10 cellular contexts compared by ENCODE assay signal in the genomic region with DNA sequence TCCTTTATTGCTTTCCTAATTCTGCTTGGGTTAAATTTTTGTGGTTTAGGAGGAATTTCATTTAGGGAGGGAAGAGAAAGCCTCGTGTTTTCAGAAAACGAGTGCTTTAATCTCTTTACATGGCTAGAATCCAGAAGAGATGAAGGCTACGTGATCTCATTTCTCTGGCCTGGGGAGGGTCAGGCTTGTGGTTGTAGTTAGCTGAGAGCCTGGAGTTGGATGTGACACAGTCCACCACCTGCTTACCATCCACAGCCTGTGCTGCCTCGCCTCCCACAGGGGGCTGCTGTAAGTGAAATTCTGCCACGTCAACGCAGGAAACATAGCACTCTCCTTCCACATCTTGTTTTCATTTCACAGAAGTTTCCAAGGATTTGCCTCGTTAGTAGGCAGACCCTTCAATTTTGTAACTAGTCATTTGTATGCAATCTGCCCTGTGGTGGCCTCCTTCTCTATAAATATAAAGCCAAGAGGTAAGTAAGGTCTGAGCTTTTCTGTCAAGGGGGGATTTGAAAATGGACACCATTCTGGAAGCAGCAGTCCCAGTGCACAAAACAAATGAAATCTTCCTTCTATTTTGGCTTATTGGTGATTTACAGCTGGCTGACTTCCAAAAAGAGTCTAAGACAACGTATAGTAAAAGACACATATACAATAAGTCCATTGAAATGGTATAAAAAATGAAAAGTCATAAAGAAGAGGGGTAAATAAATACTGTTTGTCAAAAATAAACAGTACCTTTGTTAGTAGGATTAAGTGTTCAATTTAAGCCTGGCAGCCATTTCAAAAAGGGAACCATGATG. TPM values are rescaled to one million over a fixed set of nuclear protein-coding genes. Genes with fewer than 3 reads are reported as not detected.
DNase-seq lines count a peak whose midpoint lies in the region; TF ChIP-seq lines count a peak whose summit lies in the region.
"Had no signal": no experiment of that assay in that cellular context is flagged by ENCODE, and none has a peak within 500 bp of the region (broad histone marks: within the 10 kb centered on the region; RNA-seq: fewer than 3 reads in every experiment).

No MANE protein-coding gene starts in this region.

- no peak overlapping the region for H3K4me2 ChIP-seq in neuronal stem cell (ENCODE audit: insufficient read depth, low read length, poor library complexity, severe bottlenecking)

- no peaks in the 10 kb centered on the region for H3K36me3 ChIP-seq in neuronal stem cell (replicated peaks in 1 of 2; ENCODE audit: control insufficient read depth in 2 of 2, insufficient read depth in 2 of 2, low read length in 2 of 2)

- H2BK15ac ChIP-seq in neuronal stem cell (ENCODE audit: low read length) = no peak overlapping the region

- no peak overlapping the region for H2BK5ac ChIP-seq in neuronal stem cell (ENCODE audit: low read length)

- no peak overlapping the region for H3K18ac ChIP-seq in neuronal stem cell (ENCODE audit: low read length)

- H3K27ac ChIP-seq in dorsolateral prefrontal cortex (peak overlapping the region in 57 of 59 donors; percentile 18 to 92 (median 81)), neuronal stem cell (replicated peaks; ENCODE audit: low read length) (no peak overlapping the region)

- peaks cover 0 to under 1% of the 10 kb centered on the region in 2 donors for H3K9me3 ChIP-seq in neuronal stem cell (replicated peaks in 1 of 2; ENCODE audit: control insufficient read depth in 2 of 2, insufficient read depth in 1 of 2, low read depth in 1 of 2, low read length in 2 of 2)

- no peaks in the 10 kb centered on the region for H3K79me1 ChIP-seq in neuronal stem cell (ENCODE audit: low read depth, low read length)

- peaks cover 4% of the 10 kb centered on the region for H3K36me3 Mint-ChIP-seq in nephron (ENCODE audit: low read depth)

- no CpG with 5 or more reads among the region's 8 CpGs for WGBS in neuronal stem cell (ENCODE audit: extremely low coverage in 2 of 2, insufficient read length in 2 of 2, insufficient replicate concordance in 1 of 2), 2 donors

- TF ChIP-seq CTCF in AG10803 (conservative IDR thresholded peaks at IDR 0.05; ENCODE audit: low read length) (peak; percentile 42), dorsolateral prefrontal cortex (IDR thresholded peaks at IDR 0.05 in 54 of 56, conservative IDR thresholded peaks at IDR 0.05 in 2 of 56; ENCODE audit: low read depth in 1 of 56, partially characterized antibody in 56 of 56) (peak in 9 of 56 donors; percentile 4 to 28 (median 13)), nephron (IDR thresholded peaks at IDR 0.05; ENCODE audit: unreplicated experiment in 3 of 3) (no peak)

- H3K23ac ChIP-seq in neuronal stem cell (ENCODE audit: low read depth, low read length, poor library complexity) = no peak overlapping the region

- H3K4me3 ChIP-seq in AG10803 (ENCODE audit: low read length) (peak overlapping the region; percentile 2; the same call in 1 of the 2 replicates), dorsolateral prefrontal cortex (peak overlapping the region in 14 of 59 donors; percentile 1 to 70 (median 16)), neuronal stem cell (ENCODE audit: low read length in 2 of 2) (no peak overlapping the region)

- H2AK5ac ChIP-seq in neuronal stem cell (ENCODE audit: low read depth, low read length) = no peak overlapping the region

- no peaks in the 10 kb centered on the region for H3K9me3 Mint-ChIP-seq in nephron

- no peak overlapping the region for H3K9ac ChIP-seq in neuronal stem cell (ENCODE audit: low read depth, low read length, poor library complexity)

- H2BK12ac ChIP-seq in neuronal stem cell (ENCODE audit: low read length) = no peak overlapping the region

- H3K4me1 Mint-ChIP-seq in nephron = peaks cover 65% of the 10 kb centered on the region

- no peak overlapping the region for H3K14ac ChIP-seq in neuronal stem cell (ENCODE audit: low read length)

- H3K27me3 ChIP-seq in dorsolateral prefrontal cortex (no peaks in the 10 kb centered on the region), neuronal stem cell (ENCODE audit: control insufficient read depth in 3 of 3, insufficient read depth in 3 of 3, low read depth in 1 of 3, low read length in 3 of 3) (peaks cover 0 to 92% (median 38%) of the 10 kb centered on the region in 3 experiments)

- H2AFZ ChIP-seq in neuronal stem cell (ENCODE audit: low read length) = no peak overlapping the region

- DNase-seq in AG10803 (ENCODE audit: low read depth) (peak; percentile 100), NCI-H226 (peak; percentile 95), dorsolateral prefrontal cortex (peak in 1 of 10 donors; percentile 18), neuronal stem cell (ENCODE audit: low spot score) (no peak), activated gamma-delta T cell treated with Interleukin-2 at 50 U/mL for 16 hours (no peak)
- no peak for DNase-seq in NK-92 treated with Interleukin-12 subunit alpha and Interleukin-12 subunit beta, amount 100 ng/mL, for 24 hours (lab: John Stamatoyannopoulos, UW)
- DNase-seq in activated CD4-positive, CD25-positive, alpha-beta regulatory T cell (lab: John Stamatoyannopoulos, UW) = no peak
- DNase-seq: MM.1S; stimulated activated CD4-positive, alpha-beta T cell treated with anti-CD3 and anti-CD28 coated beads, Interleukin-2, amount 100 ng/mL, for 24 hours had no signal

- H4K8ac ChIP-seq in neuronal stem cell (ENCODE audit: low read depth, low read length) = no peak overlapping the region

- peak overlapping the region; percentile 54 to 91 (median 87) for H3K4me3 Mint-ChIP-seq in nephron

- intact Hi-C loops in dorsolateral prefrontal cortex (cut with DNase I) = loop anchor here in 1 of 2 donors (2.0 to 5.0 kb wide), 3 partner anchors 44 to 171 kb away; a partner anchor contains a TSS

- H2BK120ac ChIP-seq in neuronal stem cell (ENCODE audit: low read depth, low read length) = no peak overlapping the region

- peaks cover 7 to 13% of the 10 kb centered on the region in 2 donors for H3K4me1 ChIP-seq in neuronal stem cell (ENCODE audit: control insufficient read depth in 2 of 2, insufficient read depth in 1 of 2, low read depth in 1 of 2, low read length in 2 of 2)

- no peak overlapping the region for H3K4ac ChIP-seq in neuronal stem cell (ENCODE audit: low read length)

- H4K91ac ChIP-seq in neuronal stem cell (ENCODE audit: low read depth, low read length, poor library complexity) = no peak overlapping the region

- peak overlapping the region; percentile 95 to 98 (median 96) for H3K27ac Mint-ChIP-seq in nephron

- no peaks in the 10 kb centered on the region for H3K27me3 Mint-ChIP-seq in nephron (ENCODE audit: low read depth)

RNA-seq across cellular contexts. Expression of a gene that starts 3.4 kb away (rescaled TPM):
- total RNA-seq in dorsolateral prefrontal cortex = 10 to 100 TPM in 46 of 120 experiments, 1 to 10 TPM in 74; 4.5 to 19.1 (median 9.2) TPM
- polyA plus RNA-seq in neuronal stem cell (2013, experiment 1 of 2) = 0.07 TPM
- 0.04 TPM for polyA plus RNA-seq in neuronal stem cell (2013, experiment 2 of 2)

RNA-seq across cellular contexts. Expression of a gene that starts 43.0 kb away (rescaled TPM):
- total RNA-seq in dorsolateral prefrontal cortex = 10 to 100 TPM; 14.8 to 39.4 (median 25.9) TPM
- polyA plus RNA-seq in neuronal stem cell (2013, experiment 1 of 2) = 7.8 TPM
- polyA plus RNA-seq in neuronal stem cell (2013, experiment 2 of 2) = 7.8 TPM

Comparison
In these comparisons a context has a peak if more than half of its experiments do, and no peak if none do; other contexts are left out.
1. DNase-seq: peak in AG10803 (single experiment) and NCI-H226 (single experiment); none in neuronal stem cell (single experiment), activated gamma-delta T cell treated with Interleukin-2 at 50 U/mL for 16 hours (single experiment), NK-92 treated with Interleukin-12 subunit alpha and Interleukin-12 subunit beta, amount 100 ng/mL, for 24 hours (single experiment) and activated CD4-positive, CD25-positive, alpha-beta regulatory T cell (0 of 4).